ENCODE assay signal across 8 cellular contexts in genomic region chr5:76372320-76373054, GRCh38. TPM values are rescaled to one million over a fixed set of nuclear protein-coding genes. Genes with fewer than 3 reads are reported as not detected.
DNase-seq lines count a peak whose midpoint lies in the region; ATAC-seq and TF ChIP-seq lines count a peak whose summit lies in the region.

No MANE protein-coding gene starts in this region.

- no peaks in the 10 kb centered on the region for H3K36me3 Mint-ChIP-seq in Calu3 (ENCODE audit: insufficient read depth, unreplicated experiment)

- H3K27me3 Mint-ChIP-seq in Calu3 (ENCODE audit: unreplicated experiment): no peaks in the 10 kb centered on the region

- no TSS peak for BruUV-seq in Calu3 (replicated peaks; lab: Mats Ljungman, UMichigan)

- TF ChIP-seq CTCF in Calu3 (IDR thresholded peaks at IDR 0.05; ENCODE audit: unreplicated experiment) (no peak), NB4 (IDR thresholded peaks at IDR 0.05; ENCODE audit: low read depth, low read length) (no peak), choroid plexus epithelial cell (conservative IDR thresholded peaks at IDR 0.05; ENCODE audit: low read depth, low read length) (no peak)

- no peak for ATAC-seq in GM19463 (IDR thresholded peaks at IDR 0.05; ENCODE audit: unreplicated experiment)

- peaks cover 3% of the 10 kb centered on the region for H3K9me3 Mint-ChIP-seq in Calu3 (ENCODE audit: low read depth, unreplicated experiment)

- intact Hi-C loops in Calu3 (cut with micrococcal nuclease; ENCODE audit: unreplicated experiment): no loop called here

- peak overlapping the region; percentile 80 for H3K27ac Mint-ChIP-seq in Calu3 (ENCODE audit: unreplicated experiment)

- H3K4me3 ChIP-seq in NB4 (ENCODE audit: low read depth, low read length) (no peak overlapping the region), choroid plexus epithelial cell (ENCODE audit: low read depth, low read length) (no peak overlapping the region)

- DNase-seq in Calu3 (peak; percentile 51), NB4 (ENCODE audit: low read depth) (peak; percentile 70), choroid plexus epithelial cell (ENCODE audit: low read depth) (peak; percentile 89), myocyte (ENCODE audit: low read depth) (peak; percentile 73), germinal center (ENCODE audit: low spot score) (no peak), NCI-H1930 (lab: John Stamatoyannopoulos, UW) (no peak)
- DNase-seq in activated T-cell treated with anti-CD3 and anti-CD28 coated beads, Interleukin-2, amount 50 U/mL, for 48 hours: no peak

- H3K4me1 Mint-ChIP-seq in Calu3 (ENCODE audit: low read depth, unreplicated experiment): peaks cover 22% of the 10 kb centered on the region

- CTCF ChIA-PET in Calu3 (lab: Charles Lee): interaction anchor here (0.6 to 0.9 kb wide), 2 partner anchors 21 to 31 kb away, joined by 4 read pairs; no protein-coding TSS in a partner anchor

- TF ChIP-seq POLR2A in NB4 (IDR thresholded peaks at IDR 0.05; ENCODE audit: extremely low read depth, insufficient read length): no peak

- no peak overlapping the region for H3K4me3 Mint-ChIP-seq in Calu3 (ENCODE audit: low read depth, unreplicated experiment)

RNA-seq across cellular contexts. Expression of gene IQGAP2, which starts 30.6 kb away (rescaled TPM):
- 13.4 and 25.0 TPM in 2 replicates for total RNA-seq in Calu3 (2022)
- total RNA-seq in myocyte: 0.16 TPM in 1 of 2 replicates, not detected in the other
- polyA plus RNA-seq in myocyte (2012): 0.13 TPM

Comparison
In these comparisons a context has a peak if more than half of its experiments do, and no peak if none do; other contexts are left out.
1. DNase-seq: peak in Calu3 (single experiment), NB4 (single experiment), choroid plexus epithelial cell (single experiment) and myocyte (single experiment); none in activated T-cell treated with anti-CD3 and anti-CD28 coated beads, Interleukin-2, amount 50 U/mL, for 48 hours (0 of 2), germinal center (single experiment) and NCI-H1930 (0 of 2).
2. RNA of gene IQGAP2, which starts 30.6 kb away (total RNA-seq): 13.4 to 25.0 TPM in Calu3; 0.16 TPM in myocyte; every median in the first group is over 10 times any median in the second.